Comparison of ENCODE assay signal across 29 cellular contexts in the genomic region with DNA sequence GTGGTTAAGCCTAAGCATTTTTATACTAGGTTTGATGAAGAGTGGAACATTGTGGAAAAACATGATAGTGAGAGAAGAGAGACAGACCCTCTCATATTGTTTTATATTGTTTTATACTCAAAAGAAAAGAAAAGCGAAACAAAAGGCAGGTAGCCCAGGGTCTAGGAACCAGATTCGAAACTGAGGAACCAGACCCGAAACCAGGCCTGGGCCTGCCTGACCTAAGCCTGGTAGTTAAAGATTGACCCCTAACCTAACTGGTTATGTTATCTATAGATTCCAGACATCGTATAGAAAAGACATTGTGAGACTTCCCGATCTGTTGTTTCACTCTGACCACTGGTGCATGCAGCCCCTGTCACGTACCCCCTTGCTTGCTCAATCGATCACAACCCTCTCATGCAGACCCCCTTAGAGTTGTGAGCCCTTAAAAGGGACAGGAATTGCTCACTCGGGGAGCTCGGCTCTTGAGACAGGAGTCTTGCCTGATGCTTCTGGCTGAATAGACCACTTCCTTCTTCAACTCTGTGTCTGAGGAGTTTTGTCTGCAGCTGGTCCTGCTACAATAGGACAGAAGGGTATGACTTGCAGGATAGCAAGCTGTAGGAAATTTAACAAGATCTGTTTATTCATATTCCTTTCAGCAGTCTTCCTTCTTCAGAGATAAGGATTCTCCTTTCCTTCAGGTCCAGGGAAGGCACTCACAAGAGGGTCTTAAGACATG.
DNase-seq lines count a peak whose midpoint lies in the region; ATAC-seq and TF ChIP-seq lines count a peak whose summit lies in the region.
"Had no signal": no experiment of that assay in that cellular context is flagged by ENCODE, and none has a peak within 500 bp of the region (broad histone marks: within the 10 kb centered on the region; RNA-seq: fewer than 3 reads in every experiment).

No MANE protein-coding gene starts in this region.

- H3K4me1 ChIP-seq in Caco-2, result peaks cover 4% of the 10 kb centered on the region; the same call in 1 of the 2 replicates
- H3K4me1 ChIP-seq: foreskin keratinocyte, left ventricle myocardium inferior, right atrium auricular region, SJSA1, tibial nerve had no signal

- H3K36me3 Mint-ChIP-seq in Caco-2 (ENCODE audit: insufficient read depth, unreplicated experiment) (no peaks in the 10 kb centered on the region), MCF 10A (ENCODE audit: insufficient read depth, unreplicated experiment) (no peaks in the 10 kb centered on the region)
- no peaks in the 10 kb centered on the region for H3K36me3 Mint-ChIP-seq in activated T-helper 2 cell treated with anti-CD3 and anti-CD28 coated beads, Interferon-gamma antibody, Interleukin-2, Interleukin-4, amounts not matched to agents 10 μg/mL and 5 μg/mL and 100 μg/mL, durations not matched to agents 14 hours and 24 hours and 36 hours (ENCODE audit: low read depth)
- H3K36me3 Mint-ChIP-seq: CD8-positive, alpha-beta T cell; naive thymus-derived CD8-positive, alpha-beta T cell had no signal

- no TSS peak for BruUV-seq in Caco-2 (replicated peaks; lab: Mats Ljungman, UMichigan)
- no TSS peak for BruUV-seq in MCF 10A (replicated peaks; lab: Mats Ljungman, UMichigan)

- intact Hi-C loops in Caco-2 (cut with micrococcal nuclease; ENCODE audit: unreplicated experiment), result no loop called here
- intact Hi-C loops in MCF 10A (cut with micrococcal nuclease), result no loop called here
- intact Hi-C loops in activated T-helper 2 cell treated with anti-CD3 and anti-CD28 coated beads, Interferon-gamma antibody, Interleukin-2, Interleukin-4, amounts not matched to agents 10 μg/mL and 5 μg/mL and 100 μg/mL, durations not matched to agents 14 hours and 24 hours and 36 hours (cut with micrococcal nuclease), result no loop called here

- H3K9me3 ChIP-seq in Caco-2, result no peaks in the 10 kb centered on the region
- H3K9me3 ChIP-seq: ovary, right atrium auricular region, SJSA1 had no signal

- H3K4me3 Mint-ChIP-seq in Caco-2 (ENCODE audit: unreplicated experiment) (no peak overlapping the region), MCF 10A (ENCODE audit: unreplicated experiment) (no peak overlapping the region)
- H3K4me3 Mint-ChIP-seq in activated T-helper 2 cell treated with anti-CD3 and anti-CD28 coated beads, Interferon-gamma antibody, Interleukin-2, Interleukin-4, amounts not matched to agents 10 μg/mL and 5 μg/mL and 100 μg/mL, durations not matched to agents 14 hours and 24 hours and 36 hours (ENCODE audit: low read depth), result no peak overlapping the region
- H3K4me3 Mint-ChIP-seq: CD8-positive, alpha-beta T cell; mesothelial cell of epicardium; naive thymus-derived CD8-positive, alpha-beta T cell; stimulated activated naive CD8-positive, alpha-beta T cell treated with anti-CD3 and anti-CD28 coated beads, Interleukin-15, Interleukin-2, amounts not matched to agents 100 ng/mL and 50 ng/mL, for 24 hours had no signal

- H3K4me1 Mint-ChIP-seq in Caco-2 (ENCODE audit: low read depth, unreplicated experiment) (peaks cover 7% of the 10 kb centered on the region), MCF 10A (ENCODE audit: insufficient read depth, unreplicated experiment) (no peaks in the 10 kb centered on the region)
- no peaks in the 10 kb centered on the region for H3K4me1 Mint-ChIP-seq in activated T-helper 2 cell treated with anti-CD3 and anti-CD28 coated beads, Interferon-gamma antibody, Interleukin-2, Interleukin-4, amounts not matched to agents 10 μg/mL and 5 μg/mL and 100 μg/mL, durations not matched to agents 14 hours and 24 hours and 36 hours (ENCODE audit: low read depth)
- H3K4me1 Mint-ChIP-seq: naive thymus-derived CD8-positive, alpha-beta T cell had no signal

- peak; percentile 69 for ATAC-seq in GM19324 (IDR thresholded peaks at IDR 0.05; ENCODE audit: low FRiP score, unreplicated experiment)
- peak; percentile 74 for ATAC-seq in HG02798 (IDR thresholded peaks at IDR 0.05; ENCODE audit: poor library complexity, unreplicated experiment)
- ATAC-seq in HG03520 (IDR thresholded peaks at IDR 0.05; ENCODE audit: unreplicated experiment), result peak; percentile 66
- ATAC-seq: CD8-positive, alpha-beta T cell; foreskin keratinocyte; naive thymus-derived CD8-positive, alpha-beta T cell had no signal

- TF ChIP-seq CTCF in Caco-2 (IDR thresholded peaks at IDR 0.05; ENCODE audit: insufficient read depth in 1 of 2, low read depth in 1 of 2, low read length in 1 of 2, severe bottlenecking in 1 of 2, unreplicated experiment in 1 of 2) (no peak), MCF 10A (IDR thresholded peaks at IDR 0.05; ENCODE audit: unreplicated experiment) (no peak)

- H3K4me3 ChIP-seq in Caco-2 (ENCODE audit: low read depth, low read length), result no peak overlapping the region
- H3K4me3 ChIP-seq: hepatocyte, left ventricle myocardium inferior, ovary, right atrium auricular region, SJSA1, tibial nerve had no signal

- H3K27ac Mint-ChIP-seq in Caco-2 (ENCODE audit: unreplicated experiment), result peak overlapping the region; percentile 14
- H3K27ac Mint-ChIP-seq in MCF 10A (ENCODE audit: low read depth, unreplicated experiment), result no peak overlapping the region
- H3K27ac Mint-ChIP-seq in activated T-helper 2 cell treated with anti-CD3 and anti-CD28 coated beads, Interferon-gamma antibody, Interleukin-2, Interleukin-4, amounts not matched to agents 10 μg/mL and 5 μg/mL and 100 μg/mL, durations not matched to agents 14 hours and 24 hours and 36 hours, result no peak overlapping the region
- H3K27ac Mint-ChIP-seq: CD8-positive, alpha-beta T cell; mesothelial cell of epicardium; stimulated activated naive CD8-positive, alpha-beta T cell treated with anti-CD3 and anti-CD28 coated beads, Interleukin-15, Interleukin-2, amounts not matched to agents 100 ng/mL and 50 ng/mL, for 24 hours had no signal

- no peaks in the 10 kb centered on the region for H3K27me3 ChIP-seq in Caco-2 (replicated peaks; ENCODE audit: control insufficient read depth, insufficient read depth, low read length)
- H3K27me3 ChIP-seq: brain microvascular endothelial cell, foreskin keratinocyte, hepatocyte, ovary, right atrium auricular region, SJSA1, tibial nerve had no signal

- POLR2A ChIA-PET in Caco-2 (lab: Charles Lee) (no interaction called here), MCF 10A (lab: Yijun Ruan, JAX) (no interaction called here)

- H3K27me3 Mint-ChIP-seq in Caco-2 (ENCODE audit: insufficient read depth, unreplicated experiment), result no peaks in the 10 kb centered on the region
- no peaks in the 10 kb centered on the region for H3K27me3 Mint-ChIP-seq in MCF 10A (ENCODE audit: insufficient read depth, unreplicated experiment)
- no peaks in the 10 kb centered on the region for H3K27me3 Mint-ChIP-seq in activated T-helper 2 cell treated with anti-CD3 and anti-CD28 coated beads, Interferon-gamma antibody, Interleukin-2, Interleukin-4, amounts not matched to agents 10 μg/mL and 5 μg/mL and 100 μg/mL, durations not matched to agents 14 hours and 24 hours and 36 hours (ENCODE audit: low read depth)
- H3K27me3 Mint-ChIP-seq: stimulated activated naive CD8-positive, alpha-beta T cell treated with anti-CD3 and anti-CD28 coated beads, Interleukin-15, Interleukin-2, amounts not matched to agents 100 ng/mL and 50 ng/mL, for 24 hours had no signal

- H3K9me3 Mint-ChIP-seq in Caco-2 (ENCODE audit: unreplicated experiment) (peaks cover 13% of the 10 kb centered on the region), MCF 10A (ENCODE audit: unreplicated experiment) (peaks cover 7% of the 10 kb centered on the region)
- peaks cover 13% of the 10 kb centered on the region for H3K9me3 Mint-ChIP-seq in activated T-helper 2 cell treated with anti-CD3 and anti-CD28 coated beads, Interferon-gamma antibody, Interleukin-2, Interleukin-4, amounts not matched to agents 10 μg/mL and 5 μg/mL and 100 μg/mL, durations not matched to agents 14 hours and 24 hours and 36 hours

- H3K36me3 ChIP-seq in Caco-2 (ENCODE audit: control insufficient read depth, insufficient read depth, low read length), result no peaks in the 10 kb centered on the region
- H3K36me3 ChIP-seq: brain microvascular endothelial cell, left ventricle myocardium inferior, ovary, right atrium auricular region, SJSA1, tibial nerve had no signal

- CTCF ChIA-PET in Caco-2 (lab: Charles Lee), result no interaction called here
- CTCF ChIA-PET in MCF 10A (lab: Yijun Ruan, JAX), result no interaction called here

- DNase-seq in Caco-2 (no peak), ureter (ENCODE audit: low spot score) (no peak), MCF 10A (ENCODE audit: unreplicated experiment) (no peak), NCI-H524 (lab: John Stamatoyannopoulos, UW) (no peak)
- no peak for DNase-seq in activated T-helper 2 cell treated with anti-CD3 and anti-CD28 coated beads, Interferon-gamma antibody, Interleukin-2, Interleukin-4, amounts not matched to agents 10 μg/mL and 5 μg/mL and 100 μg/mL, durations not matched to agents 14 hours and 24 hours and 36 hours (ENCODE audit: low spot score)
- DNase-seq: activated CD4-positive, alpha-beta T cell treated with anti-CD3 and anti-CD28 coated beads, Interleukin-2, amount 50 U/mL, for 48 hours; activated effector memory CD4-positive, alpha-beta T cell treated with anti-CD3 and anti-CD28 coated beads, Interleukin-2, amount 50 U/mL, for 16 hours; brain microvascular endothelial cell; CD8-positive, alpha-beta T cell; effector CD4-positive, alpha-beta T cell; foreskin keratinocyte; GF-D8; GOT3; left ventricle myocardium inferior; naive thymus-derived CD8-positive, alpha-beta T cell; NCI-H1436 treated with DMSO at 0.1 percent for 48 hours; NCI-H510A; ovary; stimulated activated CD4-positive, alpha-beta T cell treated with anti-CD3 and anti-CD28 coated beads, Interleukin-4, amount 100 ng/mL, for 4 hours; T-helper 2 cell had no signal
